ENCODE assay signal across 28 cellular contexts in the genomic region with DNA sequence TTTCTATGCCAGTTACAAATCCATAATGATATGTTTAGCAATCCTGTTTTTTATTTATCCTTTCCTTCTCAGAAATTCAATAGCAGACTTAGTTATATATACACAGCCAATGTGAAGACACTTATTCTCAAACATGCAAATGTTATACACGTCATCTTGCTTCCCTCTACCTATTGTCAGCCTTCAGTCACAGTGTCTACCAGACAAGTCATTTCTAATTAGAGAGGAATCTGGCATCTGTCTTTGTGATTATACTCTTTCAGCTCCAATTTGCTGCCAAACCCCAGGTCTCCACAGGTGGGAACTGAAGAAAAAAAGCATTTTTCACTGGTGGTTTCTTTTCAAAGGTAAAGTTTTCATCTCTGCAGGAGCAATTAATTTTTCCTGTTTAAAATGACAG.
"Had no signal": no experiment of that assay in that cellular context is flagged by ENCODE, and none has a peak within 500 bp of the region (broad histone marks: within the 10 kb centered on the region; RNA-seq: fewer than 3 reads in every experiment).

No MANE protein-coding gene starts in this region.

- FAIRE-seq: endometrium, islet of Langerhans, keratinocyte had no signal

- H3K4me3 Mint-ChIP-seq: dendritic cell treated with granulocyte-macrophage colony-stimulating factor and Interleukin-4, amounts not matched to agents 40 ng/mL and 50 ng/mL, for 4 days; effector memory CD8-positive, alpha-beta T cell; endodermal cell; mesothelial cell of epicardium; naive B cell; naive thymus-derived CD8-positive, alpha-beta T cell had no signal

- H3K4me1 Mint-ChIP-seq: naive B cell; naive thymus-derived CD8-positive, alpha-beta T cell had no signal

- DNase-seq: cortex of kidney; effector CD8-positive, alpha-beta T cell; effector memory CD8-positive, alpha-beta T cell; endodermal cell; erythroblast; esophagus squamous epithelium; foreskin fibroblast; foreskin melanocyte; gastrocnemius medialis; glutamatergic neuron; head of caudate nucleus; heart right ventricle; hippocampal formation; left cardiac atrium; left lung; left ventricle myocardium superior; lower lobe of right lung; mesenchymal stem cell; mucosa of descending colon; naive B cell; naive thymus-derived CD8-positive, alpha-beta T cell had no signal

- H3K9me3 Mint-ChIP-seq: endodermal cell; mesothelial cell of epicardium; naive thymus-derived CD8-positive, alpha-beta T cell had no signal

- H3K27ac ChIP-seq: epithelial cell of prostate, esophagus squamous epithelium, gastrocnemius medialis, heart right ventricle, left lung, lower lobe of right lung had no signal

- H3K4me1 ChIP-seq: esophagus squamous epithelium, left lung, lower lobe of right lung had no signal

- H3K4me3 ChIP-seq: esophagus squamous epithelium, gastrocnemius medialis, heart right ventricle, left lung, lower lobe of right lung, mucosa of descending colon had no signal

- H3K27me3 ChIP-seq: esophagus squamous epithelium, gastrocnemius medialis, heart right ventricle, left lung had no signal

- H3K27me3 Mint-ChIP-seq: dendritic cell treated with granulocyte-macrophage colony-stimulating factor and Interleukin-4, amounts not matched to agents 40 ng/mL and 50 ng/mL, for 4 days; naive B cell had no signal

- H3K36me3 ChIP-seq: esophagus squamous epithelium, gastrocnemius medialis, heart right ventricle, left lung, lower lobe of right lung had no signal

- ATAC-seq: effector memory CD8-positive, alpha-beta T cell; esophagus mucosa; gastrocnemius medialis; heart right ventricle; left cardiac atrium; left lung; left ventricle myocardium superior; lower lobe of right lung; mucosa of descending colon; naive thymus-derived CD8-positive, alpha-beta T cell had no signal

- H3K9me3 ChIP-seq: esophagus squamous epithelium, gastrocnemius medialis, heart right ventricle, left lung, lower lobe of right lung, mucosa of descending colon had no signal

- H3K36me3 Mint-ChIP-seq: mesothelial cell of epicardium; naive B cell; naive thymus-derived CD8-positive, alpha-beta T cell had no signal

- H3K27ac Mint-ChIP-seq: dendritic cell treated with granulocyte-macrophage colony-stimulating factor and Interleukin-4, amounts not matched to agents 40 ng/mL and 50 ng/mL, for 4 days; effector memory CD8-positive, alpha-beta T cell; endodermal cell; mesothelial cell of epicardium; naive B cell; naive thymus-derived CD8-positive, alpha-beta T cell had no signal
